Comparison of ENCODE assay signal across 8 cellular contexts in the genomic region with DNA sequence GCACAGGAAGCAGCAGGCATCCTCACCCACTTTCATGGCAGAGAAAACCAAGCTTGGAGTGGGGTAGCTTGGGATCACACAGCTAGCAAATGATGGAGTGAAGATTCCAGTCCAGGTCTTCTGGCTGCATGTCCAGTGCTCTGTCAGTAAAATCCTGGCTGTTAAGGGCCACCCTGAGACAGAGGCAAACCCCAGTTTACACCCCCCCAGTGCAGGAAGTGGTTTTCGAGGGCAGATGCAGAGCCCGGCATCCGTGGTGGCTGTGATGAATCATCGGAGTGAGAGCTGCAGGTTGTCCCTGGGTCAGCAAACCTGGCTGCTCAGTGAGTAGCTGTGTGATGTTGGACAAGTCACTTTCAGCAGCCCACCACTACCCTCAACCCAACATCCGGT.
DNase-seq lines count a peak whose midpoint lies in the region; ATAC-seq and TF ChIP-seq lines count a peak whose summit lies in the region.

No MANE protein-coding gene starts in this region.

- peaks cover 57 to 88% (median 75%) of the 10 kb centered on the region in 4 donors for H3K4me1 Mint-ChIP-seq in CD4-positive, alpha-beta memory T cell
- H3K4me1 Mint-ChIP-seq in T-helper 2 cell treated with Interferon-gamma antibody and Interleukin-4, amounts not matched to agents 5 μg/mL and 100 μg/mL, for 36 hours (ENCODE audit: low read depth), result peaks cover 69% of the 10 kb centered on the region

- peak overlapping the region; percentile 69 for H3K27ac ChIP-seq in CD4-positive, alpha-beta memory T cell (ENCODE audit: low read depth, low read length)
- H3K27ac ChIP-seq in ascending aorta (peak overlapping the region; percentile 93 to 96), lower lobe of right lung (peak overlapping the region; percentile 85)

- H3K4me3 Mint-ChIP-seq in CD4-positive, alpha-beta memory T cell, result peak overlapping the region; percentile 71 to 92 (median 82)
- peak overlapping the region; percentile 84 for H3K4me3 Mint-ChIP-seq in T-helper 2 cell treated with Interferon-gamma antibody and Interleukin-4, amounts not matched to agents 5 μg/mL and 100 μg/mL, for 36 hours

- peaks cover 0 to 3% (median 0%) of the 10 kb centered on the region in 8 donors for H3K9me3 Mint-ChIP-seq in CD4-positive, alpha-beta memory T cell
- no peaks in the 10 kb centered on the region for H3K9me3 Mint-ChIP-seq in T-helper 2 cell treated with Interferon-gamma antibody and Interleukin-4, amounts not matched to agents 5 μg/mL and 100 μg/mL, for 36 hours

- CTCF ChIA-PET in CD4-positive, alpha-beta memory T cell (lab: Charles Lee; ENCODE audit: partially characterized antibody), result interaction anchor here (0.7 to 17.1 kb wide), 21 partner anchors 9 to 304 kb away, joined by 3 to 322 read pairs (median 14); a partner anchor contains a TSS

- peaks cover 6 to 15% of the 10 kb centered on the region in 2 donors for H3K36me3 Mint-ChIP-seq in CD4-positive, alpha-beta memory T cell
- H3K36me3 Mint-ChIP-seq in T-helper 2 cell treated with Interferon-gamma antibody and Interleukin-4, amounts not matched to agents 5 μg/mL and 100 μg/mL, for 36 hours (ENCODE audit: low read depth), result peaks cover 13% of the 10 kb centered on the region

- H3K36me3 ChIP-seq in CD4-positive, alpha-beta memory T cell (ENCODE audit: insufficient read depth, low read length), result no peaks in the 10 kb centered on the region
- H3K36me3 ChIP-seq in ascending aorta, result peaks cover 7 to 10% of the 10 kb centered on the region in 2 donors
- peaks cover 11% of the 10 kb centered on the region for H3K36me3 ChIP-seq in lower lobe of right lung

- no peaks in the 10 kb centered on the region for H3K27me3 ChIP-seq in CD4-positive, alpha-beta memory T cell (ENCODE audit: insufficient read depth, low read length)
- no peaks in the 10 kb centered on the region for H3K27me3 ChIP-seq in ascending aorta
- no peaks in the 10 kb centered on the region for H3K27me3 ChIP-seq in lower lobe of right lung (ENCODE audit: low read depth)

- peak; percentile 25 to 34 for ATAC-seq in lower lobe of right lung

- H3K27ac Mint-ChIP-seq in CD4-positive, alpha-beta memory T cell, result peak overlapping the region; percentile 88 to 97 (median 96)
- peak overlapping the region; percentile 96 for H3K27ac Mint-ChIP-seq in T-helper 2 cell treated with Interferon-gamma antibody and Interleukin-4, amounts not matched to agents 5 μg/mL and 100 μg/mL, for 36 hours

- no peaks in the 10 kb centered on the region for H3K9me3 ChIP-seq in CD4-positive, alpha-beta memory T cell (ENCODE audit: control insufficient read depth in 1 of 2, low read length in 2 of 2)
- H3K9me3 ChIP-seq in ascending aorta (no peaks in the 10 kb centered on the region), lower lobe of right lung (no peaks in the 10 kb centered on the region)

- intact Hi-C loops in CD4-positive, alpha-beta memory T cell (cut with micrococcal nuclease), result loop anchor here (1.0 to 2.0 kb wide), 5 partner anchors 11 to 304 kb away; a partner anchor contains a TSS
- intact Hi-C loops in ascending aorta (cut with DNase I), result no loop called here
- intact Hi-C loops in lower lobe of right lung (cut with DNase I), result no loop called here

- peaks cover 65% of the 10 kb centered on the region for H3K4me1 ChIP-seq in CD4-positive, alpha-beta memory T cell (ENCODE audit: insufficient read depth, low read length)
- H3K4me1 ChIP-seq in ascending aorta (peaks cover 35 to 71% of the 10 kb centered on the region in 2 donors), lower lobe of right lung (peaks cover 82% of the 10 kb centered on the region)

- H3K4me3 ChIP-seq in CD4-positive, alpha-beta memory T cell (ENCODE audit: low read length in 2 of 2), result peak overlapping the region in 1 of 2 donors; percentile 47
- H3K4me3 ChIP-seq in ascending aorta, result no peak overlapping the region
- H3K4me3 ChIP-seq in lower lobe of right lung, result no peak overlapping the region

- DNase-seq in CD4-positive, alpha-beta memory T cell, result peak; percentile 72 to 92 (median 81)
- peak; percentile 88 for DNase-seq in GM20000 (ENCODE audit: low spot score)
- DNase-seq in HPDE6-E6E7 (ENCODE audit: extremely low spot score), result peak; percentile 96
- DNase-seq in T-helper 2 cell treated with Interferon-gamma antibody and Interleukin-4, amounts not matched to agents 5 μg/mL and 100 μg/mL, for 36 hours (ENCODE audit: low spot score), result peak; percentile 92
- DNase-seq in ascending aorta (ENCODE audit: low spot score in 2 of 2), result peak; percentile 66 to 90
- peak; percentile 80 for DNase-seq in lower lobe of right lung
- peak; percentile 80 to 81 for DNase-seq in stimulated activated CD8-positive, alpha-beta memory T cell treated with anti-CD3 and anti-CD28 coated beads, Interleukin-7, amount 100 ng/mL, for 4 hours (ENCODE audit: low read depth in 2 of 2)
- no peak for DNase-seq in foreskin melanocyte

- TF ChIP-seq CTCF in GM20000 (IDR thresholded peaks at IDR 0.05; ENCODE audit: extremely low read depth, missing control alignments) (no peak), ascending aorta (IDR thresholded peaks at IDR 0.05) (no peak), lower lobe of right lung (IDR thresholded peaks at IDR 0.05) (no peak)

- POLR2A ChIA-PET in CD4-positive, alpha-beta memory T cell (lab: Charles Lee; ENCODE audit: partially characterized antibody), result interaction anchor here (0.8 to 8.7 kb wide), 20 partner anchors 8 to 304 kb away, joined by 3 to 342 read pairs (median 4); a partner anchor contains a TSS

- no peaks in the 10 kb centered on the region for H3K27me3 Mint-ChIP-seq in CD4-positive, alpha-beta memory T cell
- no peaks in the 10 kb centered on the region for H3K27me3 Mint-ChIP-seq in T-helper 2 cell treated with Interferon-gamma antibody and Interleukin-4, amounts not matched to agents 5 μg/mL and 100 μg/mL, for 36 hours (ENCODE audit: low read depth)
